In genomic region chr11:72100009-72100408, GRCh38 we compare ENCODE assay signal across 16 cellular contexts. TPM values are rescaled to one million over a fixed set of nuclear protein-coding genes. Genes with fewer than 3 reads are reported as not detected.
DNase-seq lines count a peak whose midpoint lies in the region; ATAC-seq and TF ChIP-seq lines count a peak whose summit lies in the region.
"Had no signal": no experiment of that assay in that cellular context is flagged by ENCODE, and none has a peak within 500 bp of the region (broad histone marks: within the 10 kb centered on the region; RNA-seq: fewer than 3 reads in every experiment).

No MANE protein-coding gene starts in this region.

- H3K4me3 ChIP-seq in GM23338, result no peak overlapping the region
- H3K4me3 ChIP-seq in Loucy (ENCODE audit: low read length, poor library complexity, severe bottlenecking), result peak overlapping the region; percentile 99
- H3K4me3 ChIP-seq in gastrocnemius medialis, result no peak overlapping the region
- H3K4me3 ChIP-seq: thoracic aorta had no signal

- H4K20me1 ChIP-seq in GM23338 (replicated peaks; ENCODE audit: insufficient read depth) (peaks cover 3% of the 10 kb centered on the region), Loucy (ENCODE audit: insufficient read depth, low read length, poor library complexity, severe bottlenecking) (peaks cover 4% of the 10 kb centered on the region)

- H3K4me1 ChIP-seq in GM23338 (ENCODE audit: insufficient read depth) (peaks cover 6% of the 10 kb centered on the region; the same call in 1 of the 2 replicates), Loucy (ENCODE audit: insufficient read depth, low read length, poor library complexity, severe bottlenecking) (peaks cover 45% of the 10 kb centered on the region), gastrocnemius medialis (peaks cover 51% of the 10 kb centered on the region in 2 donors)

- intact Hi-C loops in gastrocnemius medialis (cut with DNase I; ENCODE audit: low total_unique reads), result loop anchor here (10.0 kb wide), 2 partner anchors 315 to 335 kb away; partner anchors contain the start of gene CLPB

- H3K36me3 ChIP-seq in GM23338 (ENCODE audit: insufficient read depth), result peaks cover 5% of the 10 kb centered on the region; the same call in 1 of the 2 replicates
- peaks cover 18% of the 10 kb centered on the region; the same call in 1 of the 2 replicates for H3K36me3 ChIP-seq in Loucy (ENCODE audit: insufficient read depth, low read length)
- peaks cover 0 to 37% of the 10 kb centered on the region in 2 donors for H3K36me3 ChIP-seq in gastrocnemius medialis

- H3K9me3 Mint-ChIP-seq in GM23338 (no peaks in the 10 kb centered on the region; the same call in 1 of the 3 replicates), endothelial cell (ENCODE audit: unreplicated experiment) (no peaks in the 10 kb centered on the region), nephron progenitor cell (peaks cover 3% of the 10 kb centered on the region)

- H3K4me2 ChIP-seq in GM23338, result no peak overlapping the region
- H3K4me2 ChIP-seq in Loucy (ENCODE audit: low read depth, low read length, poor library complexity, severe bottlenecking), result peak overlapping the region; percentile 96

- H3K4me3 Mint-ChIP-seq in GM23338, result no peak overlapping the region
- H3K4me3 Mint-ChIP-seq in endothelial cell (ENCODE audit: unreplicated experiment), result peak overlapping the region; percentile 59
- no peak overlapping the region for H3K4me3 Mint-ChIP-seq in nephron progenitor cell

- H3F3A ChIP-seq in GM23338 (replicated peaks; ENCODE audit: low read depth), result peaks cover 9% of the 10 kb centered on the region; the same call in 1 of the 2 replicates
- peaks cover 7% of the 10 kb centered on the region; the same call in 1 of the 2 replicates for H3F3A ChIP-seq in Loucy (ENCODE audit: low read depth)

- peak overlapping the region; percentile 82; the same call in 1 of the 2 replicates for H3K27ac Mint-ChIP-seq in GM23338
- peak overlapping the region; percentile 53 for H3K27ac Mint-ChIP-seq in endothelial cell (ENCODE audit: unreplicated experiment)
- no peak overlapping the region for H3K27ac Mint-ChIP-seq in nephron progenitor cell

- H3K27ac ChIP-seq in GM23338 (ENCODE audit: low read depth) (no peak overlapping the region), gastrocnemius medialis (peak overlapping the region; percentile 92 to 97 (median 93))
- H3K27ac ChIP-seq: thoracic aorta had no signal

- H3K79me2 ChIP-seq in GM23338 (replicated peaks; ENCODE audit: insufficient read depth), result peaks cover 29% of the 10 kb centered on the region
- H3K79me2 ChIP-seq in Loucy (ENCODE audit: insufficient read depth, low read length), result peaks cover 43% of the 10 kb centered on the region

- no peak for TF ChIP-seq POLR2A in gastrocnemius medialis (IDR thresholded peaks at IDR 0.05)

- H3K9me2 ChIP-seq in GM23338 (ENCODE audit: insufficient read depth), result no peaks in the 10 kb centered on the region
- H3K9me2 ChIP-seq in Loucy (replicated peaks; ENCODE audit: low read depth, low read length), result no peaks in the 10 kb centered on the region

- H3K4me1 Mint-ChIP-seq in GM23338, result peaks cover 29% of the 10 kb centered on the region
- H3K4me1 Mint-ChIP-seq in endothelial cell (ENCODE audit: unreplicated experiment), result peaks cover 44% of the 10 kb centered on the region
- peaks cover 43% of the 10 kb centered on the region for H3K4me1 Mint-ChIP-seq in nephron progenitor cell

- ATAC-seq in GM23338 (no peak), gastrocnemius medialis (no peak), HG03565 (IDR thresholded peaks at IDR 0.05; ENCODE audit: unreplicated experiment) (no peak)
- ATAC-seq: Panc1 had no signal

- no peak overlapping the region for H2AFZ ChIP-seq in GM23338
- no peak overlapping the region for H2AFZ ChIP-seq in Loucy (ENCODE audit: low read length)

- no peak for TF ChIP-seq CTCF in GM23338 (conservative IDR thresholded peaks at IDR 0.05; ENCODE audit: low read depth in 2 of 2)
- no peak for TF ChIP-seq CTCF in Loucy (conservative IDR thresholded peaks at IDR 0.05; ENCODE audit: low read length)
- no peak for TF ChIP-seq CTCF in endothelial cell (IDR thresholded peaks at IDR 0.05; ENCODE audit: unreplicated experiment)
- no peak for TF ChIP-seq CTCF in gastrocnemius medialis (IDR thresholded peaks at IDR 0.05 in 4 of 5, conservative IDR thresholded peaks at IDR 0.05 in 1 of 5)
- no peak for TF ChIP-seq CTCF in nephron progenitor cell (IDR thresholded peaks at IDR 0.05)

- H3K36me3 Mint-ChIP-seq in GM23338 (ENCODE audit: low read depth) (peaks cover 49% of the 10 kb centered on the region), endothelial cell (ENCODE audit: low read depth, unreplicated experiment) (peaks cover 34% of the 10 kb centered on the region), nephron progenitor cell (ENCODE audit: low read depth) (peaks cover 33% of the 10 kb centered on the region)

- H3K27me3 ChIP-seq in GM23338 (ENCODE audit: insufficient read depth) (no peaks in the 10 kb centered on the region), Loucy (ENCODE audit: insufficient read depth, low read length, poor library complexity, severe bottlenecking) (no peaks in the 10 kb centered on the region), gastrocnemius medialis (no peaks in the 10 kb centered on the region)

- DNase-seq in GM23338 (ENCODE audit: low spot score), result no peak
- DNase-seq in endothelial cell (ENCODE audit: low spot score), result no peak
- DNase-seq in gastrocnemius medialis, result no peak
- no peak for DNase-seq in D341Med (ENCODE audit: low spot score)
- no peak for DNase-seq in nephron progenitor cell
- DNase-seq: activated naive CD4-positive, alpha-beta T cell treated with anti-CD3 and anti-CD28 coated beads, Interleukin-2, amount 50 U/mL, for 16 hours; C1 segment of cervical spinal cord; DMS79; effector CD8-positive, alpha-beta T cell; NCI-H2029 treated with DMSO at 0.1 percent for 48 hours; NCI-H69 had no signal

- H3K27me3 Mint-ChIP-seq in GM23338 (ENCODE audit: insufficient read depth, low read depth, poor library complexity), result peaks cover 17% of the 10 kb centered on the region
- H3K27me3 Mint-ChIP-seq in endothelial cell (ENCODE audit: unreplicated experiment), result peaks cover 22% of the 10 kb centered on the region
- H3K27me3 Mint-ChIP-seq in nephron progenitor cell (ENCODE audit: low read depth, poor library complexity), result no peaks in the 10 kb centered on the region

- H3K9me3 ChIP-seq in Loucy (ENCODE audit: insufficient read depth, low read depth, low read length), result no peaks in the 10 kb centered on the region
- no peaks in the 10 kb centered on the region for H3K9me3 ChIP-seq in gastrocnemius medialis
- H3K9me3 ChIP-seq: thoracic aorta had no signal

- in situ Hi-C loops in gastrocnemius medialis (cut with MboI; ENCODE audit: low sequenced_read_pairs in 4 of 4), result loop anchor here in 2 of 4 donors (10.0 kb wide), 1 partner anchor 335 kb away; the partner anchor contains the start of gene CLPB (in 2 of the 2)

- peak overlapping the region; percentile 98 for H3K9ac ChIP-seq in Loucy (ENCODE audit: low read depth, low read length, poor library complexity, severe bottlenecking)

TF ChIP-seq in GM23338, 12 proteins besides CTCF, POLR2A, EP300 and RAD21:
- TF ChIP-seq ZNF114 (CRISPR knock-in tag; IDR thresholded peaks at IDR 0.05) (no peak), JUNB (IDR thresholded peaks at IDR 0.05; ENCODE audit: unreplicated experiment) (no peak), NANOG (IDR thresholded peaks at IDR 0.05; ENCODE audit: borderline replicate concordance) (no peak)

RNA-seq across cellular contexts. Expression of gene LAMTOR1, which starts 3.1 kb away (rescaled TPM):
- 106 and 112 TPM in 2 replicates for total RNA-seq in GM23338 (2014; rRNA removed; shearing (Covaris generic))
- polyA plus RNA-seq in GM23338 (2016; fragmentation: Nextera tagmentation; extraction: Ambion mirVana), result 157 and 168 TPM in 2 replicates
- total RNA-seq in endothelial cell (ENCODE audit: unreplicated experiment) (105 TPM), gastrocnemius medialis (100 to 1,000 TPM in 2 of 4 donors, 10 to 100 TPM in 2; 75.0 to 146 (median 104) TPM)

RNA-seq across cellular contexts. Expression of gene TOMT, which starts 5.7 kb away (rescaled TPM):
- total RNA-seq in GM23338 (2014; rRNA removed; shearing (Covaris generic)), result not detected in 2 replicates
- polyA plus RNA-seq in GM23338 (2016; fragmentation: Nextera tagmentation; extraction: Ambion mirVana), result not detected in 2 replicates
- total RNA-seq in endothelial cell (ENCODE audit: unreplicated experiment), result not detected
- total RNA-seq in gastrocnemius medialis, result not detected
- total RNA-seq: cardiac septum, thoracic aorta had no signal

RNA-seq across cellular contexts. Expression of gene ANAPC15, which starts 12.5 kb away (rescaled TPM):
- total RNA-seq in GM23338 (2014; rRNA removed; shearing (Covaris generic)), result 42.3 and 52.1 TPM in 2 replicates
- 110 and 117 TPM in 2 replicates for polyA plus RNA-seq in GM23338 (2016; fragmentation: Nextera tagmentation; extraction: Ambion mirVana)
- total RNA-seq in endothelial cell (ENCODE audit: unreplicated experiment) (36.5 TPM), gastrocnemius medialis (10 to 100 TPM; 21.2 to 39.3 (median 32.4) TPM)

RNA-seq across cellular contexts. Expression of gene LRRC51, which starts 19.4 kb away (rescaled TPM):
- 3.6 and 4.3 TPM in 2 replicates for total RNA-seq in GM23338 (2014; rRNA removed; shearing (Covaris generic))
- 4.2 and 4.8 TPM in 2 replicates for polyA plus RNA-seq in GM23338 (2016; fragmentation: Nextera tagmentation; extraction: Ambion mirVana)
- 5.8 TPM for total RNA-seq in endothelial cell (ENCODE audit: unreplicated experiment)
- total RNA-seq in gastrocnemius medialis, result 1 to 10 TPM; 3.6 to 9.5 (median 5.3) TPM

RNA-seq across cellular contexts. Expression of gene NUMA1, which starts 19.7 kb away (rescaled TPM):
- total RNA-seq in GM23338 (2014; rRNA removed; shearing (Covaris generic)), result 90.5 and 104 TPM in 2 replicates
- polyA plus RNA-seq in GM23338 (2016; fragmentation: Nextera tagmentation; extraction: Ambion mirVana), result 30.4 and 33.2 TPM in 2 replicates
- total RNA-seq in endothelial cell (ENCODE audit: unreplicated experiment) (173 TPM), gastrocnemius medialis (100 to 1,000 TPM; 163 to 272 (median 202) TPM)
